Comparison of ENCODE assay signal across 8 cellular contexts in the genomic region with DNA sequence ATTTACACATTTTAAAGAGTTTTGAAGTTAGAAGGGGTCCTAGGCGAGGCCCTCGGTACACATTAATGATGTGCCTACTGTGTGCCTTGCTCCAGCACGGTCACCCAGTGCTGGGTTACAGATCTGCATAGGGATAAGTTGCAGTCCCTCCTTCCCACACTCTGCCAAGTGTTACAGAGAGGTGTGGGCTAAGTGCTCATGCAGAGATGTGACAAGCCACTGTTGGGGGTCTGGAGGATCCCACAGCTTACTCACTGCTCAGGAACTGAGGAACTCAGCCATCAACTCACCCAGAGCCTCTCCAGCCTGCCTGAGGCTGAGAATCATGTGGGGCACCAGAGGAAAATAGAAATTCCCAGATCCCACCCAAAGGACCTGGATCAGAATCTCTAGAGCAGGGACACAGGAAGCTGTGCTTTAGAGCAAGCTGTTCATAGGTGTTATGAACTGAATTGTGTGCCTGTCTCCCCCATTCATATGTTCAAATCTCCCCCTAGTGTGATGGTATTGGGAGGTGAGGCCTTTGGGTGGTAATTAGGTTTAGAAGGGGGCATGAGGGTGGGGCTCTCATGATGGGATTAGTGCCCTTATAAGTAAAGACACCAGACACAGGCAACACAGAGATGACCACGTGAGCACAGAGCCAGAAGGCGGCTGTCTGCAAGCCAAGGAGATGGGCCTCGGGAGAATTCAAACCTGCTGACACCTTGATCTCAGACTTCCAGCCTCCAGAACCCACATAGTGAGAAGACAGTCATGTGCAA.
DNase-seq lines count a peak whose midpoint lies in the region; ATAC-seq, FAIRE-seq and TF ChIP-seq lines count a peak whose summit lies in the region.

No MANE protein-coding gene starts in this region.

- H3K9ac ChIP-seq in muscle layer of colon (ENCODE audit: low read length), result peak overlapping the region; percentile 58

- H3K9me2 ChIP-seq in PC-9 (ENCODE audit: insufficient read depth), result no peaks in the 10 kb centered on the region

- no peak for TF ChIP-seq CTCF in PC-9 (conservative IDR thresholded peaks at IDR 0.05)
- TF ChIP-seq CTCF in activated CD8-positive, alpha-beta T cell treated with anti-CD3 and anti-CD28 coated beads for 36 hours (IDR thresholded peaks at IDR 0.05), result no peak

- no peaks in the 10 kb centered on the region for H3K9me3 Mint-ChIP-seq in activated CD8-positive, alpha-beta T cell treated with anti-CD3 and anti-CD28 coated beads for 36 hours

- H3K36me3 Mint-ChIP-seq in activated CD8-positive, alpha-beta T cell treated with anti-CD3 and anti-CD28 coated beads for 36 hours (ENCODE audit: low read depth), result no peaks in the 10 kb centered on the region

- H3K4me2 ChIP-seq in PC-9, result peak overlapping the region; percentile 51

- H3K4me1 Mint-ChIP-seq in activated CD8-positive, alpha-beta T cell treated with anti-CD3 and anti-CD28 coated beads for 36 hours (ENCODE audit: low read depth), result peaks cover 7% of the 10 kb centered on the region

- H3K4me1 ChIP-seq in PC-9 (replicated peaks; ENCODE audit: insufficient read depth) (no peaks in the 10 kb centered on the region), muscle layer of colon (ENCODE audit: insufficient read depth, low read length) (peaks cover 54% of the 10 kb centered on the region)

- no TSS peak for BruUV-seq in PC-9 (replicated peaks; lab: Mats Ljungman, UMichigan)

- peaks cover 43% of the 10 kb centered on the region for H3K27me3 ChIP-seq in PC-9 (ENCODE audit: insufficient read depth, low read depth)
- H3K27me3 ChIP-seq in muscle layer of colon (ENCODE audit: control insufficient read depth in 1 of 2, insufficient read depth in 2 of 2, low read length in 2 of 2), result no peaks in the 10 kb centered on the region

- no peaks in the 10 kb centered on the region for H3K79me2 ChIP-seq in PC-9 (ENCODE audit: low read depth)

- no peaks in the 10 kb centered on the region for H3F3A ChIP-seq in PC-9 (ENCODE audit: insufficient read depth, low read depth)

- no peaks in the 10 kb centered on the region for H4K20me1 ChIP-seq in PC-9 (ENCODE audit: insufficient read depth)

- peak; percentile 67 for DNase-seq in ELF-1 (ENCODE audit: low read depth, low spot score)
- peak; percentile 44 for DNase-seq in H54 (ENCODE audit: insufficient read length, low spot score)
- DNase-seq in PC-9, result no peak
- DNase-seq in GM19240 (ENCODE audit: insufficient read length, low spot score), result no peak
- DNase-seq in activated CD8-positive, alpha-beta T cell treated with anti-CD3 and anti-CD28 coated beads for 36 hours, result no peak
- no peak for DNase-seq in activated naive CD4-positive, alpha-beta T cell treated with anti-CD3 and anti-CD28 coated beads, Interleukin-2, amount 50 U/mL, for 16 hours
- DNase-seq in left cardiac atrium, result no peak

- H3K36me3 ChIP-seq in PC-9 (ENCODE audit: low read depth), result no peaks in the 10 kb centered on the region
- H3K36me3 ChIP-seq in muscle layer of colon (ENCODE audit: insufficient read depth, low read length), result no peaks in the 10 kb centered on the region

- H2AFZ ChIP-seq in PC-9, result no peak overlapping the region

- no peak overlapping the region for H3K27ac ChIP-seq in PC-9
- H3K27ac ChIP-seq in muscle layer of colon (ENCODE audit: low read depth, low read length), result peak overlapping the region; percentile 84

- H3K4me3 Mint-ChIP-seq in activated CD8-positive, alpha-beta T cell treated with anti-CD3 and anti-CD28 coated beads for 36 hours, result no peak overlapping the region

- H3K4me3 ChIP-seq in PC-9 (no peak overlapping the region), muscle layer of colon (ENCODE audit: low read depth in 1 of 2, low read length in 2 of 2) (peak overlapping the region; percentile 5 to 37)

- peak; percentile 20 for FAIRE-seq in H54 (lab: Jason Lieb, UNC)

- H3K27ac Mint-ChIP-seq in activated CD8-positive, alpha-beta T cell treated with anti-CD3 and anti-CD28 coated beads for 36 hours, result no peak overlapping the region

- no peaks in the 10 kb centered on the region for H3K9me3 ChIP-seq in PC-9 (ENCODE audit: insufficient read depth, low read depth)
- H3K9me3 ChIP-seq in muscle layer of colon (ENCODE audit: low read length), result no peaks in the 10 kb centered on the region

- no peak for TF ChIP-seq POLR2A in H54 (IDR thresholded peaks at IDR 0.05; ENCODE audit: low read depth, low read length)

- peaks cover 4% of the 10 kb centered on the region for H3K27me3 Mint-ChIP-seq in activated CD8-positive, alpha-beta T cell treated with anti-CD3 and anti-CD28 coated beads for 36 hours

- CTCF ChIA-PET in PC-9 (lab: Charles Lee), result interaction anchor here (0.7 kb wide), 1 partner anchor 1120 kb away, joined by 3 read pairs; no protein-coding TSS in a partner anchor
- CTCF ChIA-PET in activated CD8-positive, alpha-beta T cell treated with anti-CD3 and anti-CD28 coated beads for 36 hours (lab: Charles Lee), result no interaction called here

- intact Hi-C loops in PC-9 (cut with micrococcal nuclease; ENCODE audit: unreplicated experiment) (no loop called here), left cardiac atrium (cut with DNase I) (no loop called here)
- intact Hi-C loops in activated CD8-positive, alpha-beta T cell treated with anti-CD3 and anti-CD28 coated beads for 36 hours (cut with micrococcal nuclease), result no loop called here

- no peak for ATAC-seq in activated CD8-positive, alpha-beta T cell treated with anti-CD3 and anti-CD28 coated beads for 36 hours
- ATAC-seq in left cardiac atrium, result no peak

- POLR2A ChIA-PET in PC-9 (lab: Charles Lee; ENCODE audit: unreplicated experiment), result no interaction called here
- POLR2A ChIA-PET in activated CD8-positive, alpha-beta T cell treated with anti-CD3 and anti-CD28 coated beads for 36 hours (lab: Charles Lee), result no interaction called here

Comparison
In these comparisons a context has a peak if more than half of its experiments do, and no peak if none do; other contexts are left out.
1. DNase-seq: peak in ELF-1 (single experiment) and H54 (single experiment); none in PC-9 (0 of 2), GM19240 (single experiment), activated CD8-positive, alpha-beta T cell treated with anti-CD3 and anti-CD28 coated beads for 36 hours (single experiment), activated naive CD4-positive, alpha-beta T cell treated with anti-CD3 and anti-CD28 coated beads, Interleukin-2, amount 50 U/mL, for 16 hours (single experiment) and left cardiac atrium (single experiment).